Comparison of ENCODE assay signal across 8 cellular contexts in genomic region chr12:49323524-49324097, GRCh38. TPM values are rescaled to one million over a fixed set of nuclear protein-coding genes. Genes with fewer than 3 reads are reported as not detected.
DNase-seq lines count a peak whose midpoint lies in the region; ATAC-seq and TF ChIP-seq lines count a peak whose summit lies in the region.

No MANE protein-coding gene starts in this region.

- no peaks in the 10 kb centered on the region for H3K9me3 ChIP-seq in psoas muscle

- 9 to 10% (median 10%) methylated on average over 19 of the region's 19 CpGs for WGBS in psoas muscle, 3 donors

- H3K4me1 ChIP-seq in psoas muscle, result peaks cover 6% of the 10 kb centered on the region

- peaks cover 9% of the 10 kb centered on the region for H3K36me3 ChIP-seq in GM06990 (ENCODE audit: control insufficient read depth, insufficient read depth, low read length)
- H3K36me3 ChIP-seq in psoas muscle (ENCODE audit: insufficient read depth in 1 of 2, low read depth in 1 of 2), result no peaks in the 10 kb centered on the region

- DNase-seq in GM06990 (ENCODE audit: extremely low read depth, insufficient read length) (no peak), RWPE1 (ENCODE audit: low spot score) (no peak), fibroblast of mammary gland (ENCODE audit: low read depth) (no peak), psoas muscle (no peak), UCSD-AML1 (lab: John Stamatoyannopoulos, UW; ENCODE audit: unreplicated experiment) (no peak), middle frontal gyrus (ENCODE audit: extremely low spot score, low spot score) (no peak)

- ATAC-seq in psoas muscle (no peak), GM18909 (IDR thresholded peaks at IDR 0.05; ENCODE audit: poor library complexity, unreplicated experiment) (no peak), GM21515 (IDR thresholded peaks at IDR 0.05; ENCODE audit: unreplicated experiment) (no peak)

- H3K4me3 ChIP-seq in GM06990 (replicated peaks; ENCODE audit: low read depth, low read length) (peak overlapping the region; percentile 90), fibroblast of mammary gland (ENCODE audit: control insufficient read depth, low read depth, low read length) (peak overlapping the region; percentile 94), psoas muscle (peak overlapping the region; percentile 71)

- intact Hi-C loops in psoas muscle (cut with DNase I), result no loop called here

- CTCF ChIA-PET in RWPE1 (lab: Yijun Ruan, JAX), result interaction anchor here (0.6 to 2.0 kb wide), 5 partner anchors 8 to 397 kb away, joined by 3 to 15 read pairs (median 4); no protein-coding TSS in a partner anchor

- POLR2A ChIA-PET in RWPE1 (lab: Yijun Ruan, JAX; ENCODE audit: low non-redundant PET), result no interaction called here

- H3K27ac ChIP-seq in RWPE1 (peak overlapping the region; percentile 78), psoas muscle (no peak overlapping the region)

- H3K27me3 ChIP-seq in GM06990 (replicated peaks; ENCODE audit: control insufficient read depth, insufficient read depth, low read length), result no peaks in the 10 kb centered on the region
- no peaks in the 10 kb centered on the region for H3K27me3 ChIP-seq in psoas muscle (ENCODE audit: insufficient read depth in 3 of 3, low read length in 2 of 3)

- no peak for TF ChIP-seq CTCF in GM06990 (IDR thresholded peaks at IDR 0.05; ENCODE audit: insufficient read depth, low read length, poor library complexity, severe bottlenecking)
- TF ChIP-seq CTCF in RWPE1 (conservative IDR thresholded peaks at IDR 0.05; ENCODE audit: low read depth), result no peak
- no peak for TF ChIP-seq CTCF in fibroblast of mammary gland (conservative IDR thresholded peaks at IDR 0.05; ENCODE audit: control insufficient read depth, insufficient read depth, low read depth, low read length)
- no peak for TF ChIP-seq CTCF in psoas muscle (IDR thresholded peaks at IDR 0.05)

RNA-seq across cellular contexts. Expression of gene TROAP, which starts 0.6 kb away (rescaled TPM):
- under 1 TPM in 2 of 4 donors, not detected in 2; 0.39 to 0.48 TPM for total RNA-seq in psoas muscle
- polyA plus RNA-seq in psoas muscle, result under 1 TPM; 0.07 to 0.36 (median 0.26) TPM

RNA-seq across cellular contexts. Expression of gene C1QL4, which starts 13.4 kb away (rescaled TPM):
- total RNA-seq in psoas muscle, result not detected
- polyA plus RNA-seq in psoas muscle, result not detected

RNA-seq across cellular contexts. Expression of gene DNAJC22, which starts 23.1 kb away (rescaled TPM):
- total RNA-seq in psoas muscle, result under 1 TPM in 1 of 4 donors, not detected in 3; 0.08 TPM
- polyA plus RNA-seq in psoas muscle, result under 1 TPM in 1 of 3 donors, not detected in 2; 0.03 TPM

RNA-seq across cellular contexts. Expression of gene PRPH, which starts 28.7 kb away (rescaled TPM):
- total RNA-seq in psoas muscle, result not detected
- under 1 TPM in 2 of 3 donors, not detected in 1; 0.06 to 0.20 TPM for polyA plus RNA-seq in psoas muscle

RNA-seq across cellular contexts. Expression of gene SPATS2, which starts 43.7 kb away (rescaled TPM):
- total RNA-seq in psoas muscle, result 10 to 100 TPM in 2 of 4 donors, 1 to 10 TPM in 2; 5.0 to 10.6 (median 9.7) TPM
- polyA plus RNA-seq in psoas muscle, result 10 to 100 TPM in 1 of 3 donors, 1 to 10 TPM in 2; 4.4 to 10.1 (median 6.2) TPM
